10 cellular contexts compared by ENCODE assay signal in the genomic region with DNA sequence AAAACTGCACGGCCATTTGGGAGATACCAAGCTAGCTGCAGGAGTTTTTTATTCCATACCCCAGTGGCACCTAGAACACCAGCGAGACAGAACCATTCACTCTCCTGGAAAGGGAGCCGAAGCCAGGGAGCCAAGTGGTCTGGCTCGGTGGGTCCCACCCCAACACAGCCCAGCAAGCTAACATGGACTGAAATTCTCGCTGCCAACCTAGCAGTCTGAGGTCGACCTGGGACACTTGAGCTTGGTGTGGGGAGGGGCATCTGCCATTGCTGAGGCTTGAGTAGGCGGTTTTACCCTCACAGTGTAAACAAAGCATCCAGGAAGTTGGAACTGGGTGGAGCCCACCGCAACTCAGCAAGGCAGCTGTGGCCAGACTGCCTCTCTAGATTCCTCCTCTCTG.
DNase-seq lines count a peak whose midpoint lies in the region; ATAC-seq and TF ChIP-seq lines count a peak whose summit lies in the region.
"Had no signal": no experiment of that assay in that cellular context is flagged by ENCODE, and none has a peak within 500 bp of the region (broad histone marks: within the 10 kb centered on the region; RNA-seq: fewer than 3 reads in every experiment).

No MANE protein-coding gene starts in this region.

- peaks cover 6% of the 10 kb centered on the region; the same call in 1 of the 2 replicates for H3K27me3 ChIP-seq in MM.1S (replicated peaks; ENCODE audit: insufficient read depth, low read length)
- no peaks in the 10 kb centered on the region for H3K27me3 ChIP-seq in tibial artery
- H3K27me3 ChIP-seq: uterus had no signal

- intact Hi-C loops in mucosa of descending colon (cut with DNase I, micrococcal nuclease), result loop anchor here in 1 of 2 donors (10.0 kb wide), 1 partner anchor 133 kb away; no protein-coding TSS in a partner anchor
- intact Hi-C loops in tibial artery (cut with DNase I; ENCODE audit: low total_unique reads), result no loop called here

- ATAC-seq in mucosa of descending colon (peak; percentile 52), GM18517 (IDR thresholded peaks at IDR 0.05; ENCODE audit: unreplicated experiment) (no peak), HG03521 (IDR thresholded peaks at IDR 0.05; ENCODE audit: unreplicated experiment) (no peak)

- H3K4me3 ChIP-seq in MM.1S (ENCODE audit: low read length) (peak overlapping the region; percentile 14; the same call in 1 of the 2 replicates), mucosa of descending colon (no peak overlapping the region), tibial artery (no peak overlapping the region)
- H3K4me3 ChIP-seq: uterus had no signal

- H3K4me2 ChIP-seq in MM.1S (ENCODE audit: low read depth, low read length), result peak overlapping the region; percentile 61

- no peaks in the 10 kb centered on the region for H3K79me2 ChIP-seq in MM.1S (ENCODE audit: low read length)

- H2AFZ ChIP-seq in MM.1S (ENCODE audit: low read length), result peak overlapping the region; percentile 48

- H3K9me2 ChIP-seq in MM.1S (replicated peaks; ENCODE audit: insufficient read depth, low read length), result no peaks in the 10 kb centered on the region

- TF ChIP-seq CTCF in MM.1S (IDR thresholded peaks at IDR 0.05; ENCODE audit: low read length) (no peak), mucosa of descending colon (IDR thresholded peaks at IDR 0.05) (no peak), tibial artery (IDR thresholded peaks at IDR 0.05) (no peak)

- no peaks in the 10 kb centered on the region for H3F3A ChIP-seq in MM.1S (ENCODE audit: insufficient read depth, low read length)

- H3K9me3 ChIP-seq in MM.1S (replicated peaks; ENCODE audit: insufficient read depth, low read length) (no peaks in the 10 kb centered on the region), mucosa of descending colon (no peaks in the 10 kb centered on the region), tibial artery (peaks cover 0 to 7% (median 0%) of the 10 kb centered on the region in 3 donors)
- H3K9me3 ChIP-seq: uterus had no signal

- H3K27ac ChIP-seq in MM.1S (ENCODE audit: low read length) (no peak overlapping the region), tibial artery (no peak overlapping the region)
- H3K27ac ChIP-seq: uterus had no signal

- H3K36me3 ChIP-seq in MM.1S (replicated peaks; ENCODE audit: insufficient read depth, low read length) (no peaks in the 10 kb centered on the region), mucosa of descending colon (ENCODE audit: low read depth) (no peaks in the 10 kb centered on the region), tibial artery (no peaks in the 10 kb centered on the region)
- H3K36me3 ChIP-seq: uterus had no signal

- H3K4me1 ChIP-seq in MM.1S (ENCODE audit: low read length) (peaks cover 16% of the 10 kb centered on the region), mucosa of descending colon (ENCODE audit: low read depth) (peaks cover 25% of the 10 kb centered on the region), tibial artery (peaks cover 0 to 5% (median 0%) of the 10 kb centered on the region in 4 donors)
- H3K4me1 ChIP-seq: uterus had no signal

- no peak overlapping the region for H3K9ac ChIP-seq in MM.1S (ENCODE audit: low read length)

- DNase-seq in DMS53 (lab: John Stamatoyannopoulos, UW), result peak; percentile 67
- peak; percentile 87 for DNase-seq in MM.1S
- peak; percentile 7 for DNase-seq in activated T-cell treated with anti-CD3 and anti-CD28 coated beads for 24 hours (ENCODE audit: low read depth)
- DNase-seq in mucosa of descending colon, result peak; percentile 74 to 83 (median 79)
- no peak for DNase-seq in tibial artery
- DNase-seq in DMS 273 (lab: John Stamatoyannopoulos, UW; ENCODE audit: unreplicated experiment), result no peak
- DNase-seq: NCI-H1105, uterus had no signal

- H4K20me1 ChIP-seq in MM.1S (ENCODE audit: insufficient read depth, low read length), result no peaks in the 10 kb centered on the region

Comparison
In these comparisons a context has a peak if more than half of its experiments do, and no peak if none do; other contexts are left out.
1. DNase-seq: peak in DMS53 (single experiment), MM.1S (single experiment), activated T-cell treated with anti-CD3 and anti-CD28 coated beads for 24 hours (single experiment) and mucosa of descending colon (3 of 3); none in tibial artery (0 of 2) and DMS 273 (single experiment).